Comparison of ENCODE assay signal across 8 cellular contexts in genomic region chr21:42227909-42228708, GRCh38. TPM values are rescaled to one million over a fixed set of nuclear protein-coding genes. Genes with fewer than 3 reads are reported as not detected.
A peak's percentile ranks its signal among the peaks of the same experiment; 100 is the strongest.
DNase-seq lines count a peak whose midpoint lies in the region; ATAC-seq and TF ChIP-seq lines count a peak whose summit lies in the region.

No MANE protein-coding gene starts in this region.

- no peaks in the 10 kb centered on the region for H3K9me3 Mint-ChIP-seq in activated naive CD4-positive, alpha-beta T cell treated with anti-CD3 and anti-CD28 coated beads, Interleukin-2, amount 50 U/mL, for 24 hours

- H3K27ac ChIP-seq in heart right ventricle (peak overlapping the region in 9 of 10 donors; percentile 11 to 80 (median 59)), skeletal muscle tissue (ENCODE audit: low read depth, low read length) (peak overlapping the region; percentile 99)

- H3K4me3 ChIP-seq in heart right ventricle = no peak overlapping the region
- H3K4me3 ChIP-seq in skeletal muscle tissue (ENCODE audit: low read length in 3 of 3) = peak overlapping the region; percentile 32 to 64 (median 57)

- H3K27me3 Mint-ChIP-seq in activated naive CD4-positive, alpha-beta T cell treated with anti-CD3 and anti-CD28 coated beads, Interleukin-2, amount 50 U/mL, for 24 hours = no peaks in the 10 kb centered on the region

- H3K27me3 ChIP-seq in heart right ventricle (no peaks in the 10 kb centered on the region), skeletal muscle tissue (ENCODE audit: control insufficient read depth in 3 of 3, insufficient read depth in 3 of 3, low read length in 3 of 3) (no peaks in the 10 kb centered on the region)

- peaks cover 34 to 63% (median 59%) of the 10 kb centered on the region in 9 donors for H3K4me1 ChIP-seq in heart right ventricle
- H3K4me1 ChIP-seq in skeletal muscle tissue (ENCODE audit: control insufficient read depth in 3 of 3, insufficient read depth in 3 of 3, low read length in 3 of 3) = peaks cover 75 to 98% (median 77%) of the 10 kb centered on the region in 3 donors

- peaks cover 5% of the 10 kb centered on the region for H3K36me3 Mint-ChIP-seq in activated naive CD4-positive, alpha-beta T cell treated with anti-CD3 and anti-CD28 coated beads, Interleukin-2, amount 50 U/mL, for 24 hours

- H3K4me3 Mint-ChIP-seq in activated naive CD4-positive, alpha-beta T cell treated with anti-CD3 and anti-CD28 coated beads, Interleukin-2, amount 50 U/mL, for 24 hours = peak overlapping the region; percentile 28

- peak overlapping the region; percentile 34 to 75 (median 34) for H3K9ac ChIP-seq in skeletal muscle tissue (ENCODE audit: low read depth in 1 of 3, low read length in 3 of 3)

- H3K9me3 ChIP-seq in heart right ventricle (no peaks in the 10 kb centered on the region), skeletal muscle tissue (ENCODE audit: control insufficient read depth in 3 of 3, low read length in 3 of 3) (no peaks in the 10 kb centered on the region)

- peak in 1 of 9 donors; percentile 9 for TF ChIP-seq CTCF in heart right ventricle (IDR thresholded peaks at IDR 0.05)

- intact Hi-C loops in heart right ventricle (cut with DNase I) = no loop called here

- DNase-seq in COLO829 (ENCODE audit: low spot score) (peak; percentile 82), SKM-1 (lab: John Stamatoyannopoulos, UW; ENCODE audit: unreplicated experiment) (peak; percentile 66), heart right ventricle (peak; percentile 90 to 92), NCI-H2227 treated with DMSO at 0.1 percent for 48 hours (lab: John Stamatoyannopoulos, UW) (no peak)

- peak overlapping the region; percentile 79 for H3K27ac Mint-ChIP-seq in activated naive CD4-positive, alpha-beta T cell treated with anti-CD3 and anti-CD28 coated beads, Interleukin-2, amount 50 U/mL, for 24 hours

- WGBS in heart right ventricle, 2 donors = 19 to 24% methylated on average over 10 of the region's 10 CpGs

- H3K36me3 ChIP-seq in heart right ventricle (peaks cover 0 to 22% (median 0%) of the 10 kb centered on the region in 9 donors), skeletal muscle tissue (ENCODE audit: control insufficient read depth in 3 of 3, insufficient read depth in 3 of 3, low read length in 3 of 3) (peaks cover 9 to 31% (median 14%) of the 10 kb centered on the region in 3 donors)

- peak; percentile 91 for ATAC-seq in GM19463 (IDR thresholded peaks at IDR 0.05; ENCODE audit: unreplicated experiment)
- peak; percentile 78 for ATAC-seq in HG03521 (IDR thresholded peaks at IDR 0.05; ENCODE audit: unreplicated experiment)
- ATAC-seq in heart right ventricle = peak; percentile 91 to 99 (median 96)

- peaks cover 90% of the 10 kb centered on the region for H3K4me1 Mint-ChIP-seq in activated naive CD4-positive, alpha-beta T cell treated with anti-CD3 and anti-CD28 coated beads, Interleukin-2, amount 50 U/mL, for 24 hours

RNA-seq across cellular contexts. Expression of gene ABCG1, which starts 9.2 kb away (rescaled TPM):
- total RNA-seq in heart right ventricle (10 to 100 TPM in 7 of 10 donors, 1 to 10 TPM in 3; 5.5 to 26.2 (median 14.6) TPM), skeletal muscle tissue (20.4 TPM)
- polyA plus RNA-seq in heart right ventricle = 10 to 100 TPM; 11.6 to 19.4 TPM

Comparison
In these comparisons a context has a peak if more than half of its experiments do, and no peak if none do; other contexts are left out.
1. H3K4me3 ChIP-seq: peak in skeletal muscle tissue (3 of 3); none in heart right ventricle (0 of 10).
2. Peak in every context shown above with its lines, with median percentiles within 50 percentile points of each other: ATAC-seq.